23 cellular contexts compared by ENCODE assay signal in the genomic region with DNA sequence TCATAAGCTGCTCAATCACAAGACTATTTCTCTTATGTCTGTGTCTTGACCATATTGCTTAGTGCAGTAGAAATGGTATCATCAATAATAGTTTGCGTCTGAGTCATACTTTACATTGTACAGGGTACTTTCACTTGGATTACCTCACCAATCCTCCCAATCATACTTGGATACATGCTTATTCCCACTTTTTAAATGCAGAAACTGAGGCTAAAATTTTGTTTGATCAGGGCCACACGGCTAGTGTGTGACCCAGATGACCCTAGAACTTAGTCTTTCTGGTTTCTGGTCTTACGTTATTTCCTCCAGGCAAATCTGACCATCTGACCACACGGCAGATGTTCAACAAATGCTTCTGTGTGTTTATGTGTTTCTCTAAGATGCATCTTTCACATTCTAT. TPM values are rescaled to one million over a fixed set of nuclear protein-coding genes. Genes with fewer than 3 reads are reported as not detected.
A peak's percentile ranks its signal among the peaks of the same experiment; 100 is the strongest.
DNase-seq lines count a peak whose midpoint lies in the region; ATAC-seq, FAIRE-seq and TF ChIP-seq lines count a peak whose summit lies in the region.
"Had no signal": no experiment of that assay in that cellular context is flagged by ENCODE, and none has a peak within 500 bp of the region (broad histone marks: within the 10 kb centered on the region; RNA-seq: fewer than 3 reads in every experiment).

No MANE protein-coding gene starts in this region.

- TF ChIP-seq POLR2A in IMR-90 (IDR thresholded peaks at IDR 0.05; ENCODE audit: low read depth, low read length) (no peak), endothelial cell of umbilical vein (IDR thresholded peaks at IDR 0.05; ENCODE audit: low read depth, low read length) (no peak), upper lobe of left lung (IDR thresholded peaks at IDR 0.05) (no peak)

- no peak overlapping the region for H2BK20ac ChIP-seq in IMR-90 (ENCODE audit: low read depth, low read length)

- TF ChIP-seq EP300 in upper lobe of left lung (IDR thresholded peaks at IDR 0.05), result no peak

- no peak for TF ChIP-seq RAD21 in IMR-90 (IDR thresholded peaks at IDR 0.05; ENCODE audit: low read length)

- no peaks in the 10 kb centered on the region for H3K79me2 ChIP-seq in endothelial cell of umbilical vein (ENCODE audit: control insufficient read depth, insufficient read depth, low read length)

- POLR2A ChIA-PET in IMR-90 (lab: Charles Lee; ENCODE audit: unreplicated experiment), result no interaction called here
- POLR2A ChIA-PET in endothelial cell of umbilical vein (lab: Charles Lee), result no interaction called here
- POLR2A ChIA-PET in HEK293T (lab: Yijun Ruan, JAX), result no interaction called here

- no peak overlapping the region for H3K23ac ChIP-seq in IMR-90 (ENCODE audit: low read depth, low read length)

- H3K27ac Mint-ChIP-seq in Calu3 (ENCODE audit: unreplicated experiment), result peak overlapping the region; percentile 25
- H3K27ac Mint-ChIP-seq: GM23338 had no signal

- ATAC-seq in GM19324 (IDR thresholded peaks at IDR 0.05; ENCODE audit: low FRiP score, unreplicated experiment), result peak; percentile 73
- peak; percentile 44; the same call in 1 of the 2 replicates for ATAC-seq in IMR-90 (ENCODE audit: low read depth)
- no peak for ATAC-seq in upper lobe of left lung (ENCODE audit: low FRiP score in 2 of 2)
- ATAC-seq: GM23338, heart right ventricle had no signal

- no peak for FAIRE-seq in endothelial cell of umbilical vein (lab: Jason Lieb, UNC)
- FAIRE-seq: A204.1, GM12891 had no signal

- no peak overlapping the region for H3K4me3 Mint-ChIP-seq in Calu3 (ENCODE audit: low read depth, unreplicated experiment)
- H3K4me3 Mint-ChIP-seq: GM23338 had no signal

- H3K27ac ChIP-seq in IMR-90 (ENCODE audit: insufficient read depth, low read length) (no peak overlapping the region), endothelial cell of umbilical vein (ENCODE audit: insufficient read depth, low read depth, low read length) (no peak overlapping the region), colonic mucosa (no peak overlapping the region), upper lobe of left lung (no peak overlapping the region)
- H3K27ac ChIP-seq: BLaER1 treated with 17β-estradiol and CSF1 and Interleukin-3, amounts not matched to agents 10 nM and 100 nM; heart right ventricle; uterus had no signal

- intact Hi-C loops in Calu3 (cut with micrococcal nuclease; ENCODE audit: unreplicated experiment) (no loop called here), IMR-90 (cut with micrococcal nuclease) (no loop called here), endothelial cell of umbilical vein (cut with micrococcal nuclease) (no loop called here), colonic mucosa (cut with DNase I) (no loop called here)

- H3K4me2 ChIP-seq in IMR-90 (ENCODE audit: low read depth, low read length), result no peak overlapping the region
- no peak overlapping the region for H3K4me2 ChIP-seq in endothelial cell of umbilical vein (ENCODE audit: insufficient read depth, low read length)
- H3K4me2 ChIP-seq: BLaER1 treated with 17β-estradiol and CSF1 and Interleukin-3, amounts not matched to agents 10 nM and 100 nM; GM23338 had no signal

- DNase-seq in Calu3 (no peak), IMR-90 (peak; percentile 17), endothelial cell of umbilical vein (ENCODE audit: low read depth, low spot score) (no peak), DMS153 (lab: John Stamatoyannopoulos, UW) (no peak), HEK293T (ENCODE audit: extremely low spot score) (no peak), colonic mucosa (no peak), upper lobe of left lung (no peak)
- DNase-seq: activated CD4-positive, alpha-beta T cell treated with anti-CD3 and anti-CD28 coated beads, Interleukin-2, amount 50 U/mL, for 1 hour; activated gamma-delta T cell treated with Interleukin-2 at 50 U/mL for 16 hours; amniotic stem cell; central memory CD4-positive, alpha-beta T cell; esophagus squamous epithelium; GDM1; heart right ventricle; NCI-H187; NCI-H446 treated with DMSO at 0.1 percent for 48 hours; substantia nigra; uterus had no signal

- no peak overlapping the region for H3K4ac ChIP-seq in IMR-90 (ENCODE audit: low read depth, low read length)

- no peaks in the 10 kb centered on the region for H3K79me1 ChIP-seq in IMR-90 (ENCODE audit: low read depth in 1 of 2, low read length in 2 of 2)

- H2AFZ ChIP-seq in IMR-90 (replicated peaks; ENCODE audit: low read length, poor library complexity) (no peak overlapping the region), endothelial cell of umbilical vein (ENCODE audit: low read depth, low read length) (no peak overlapping the region)
- H2AFZ ChIP-seq: GM23338 had no signal

- H4K5ac ChIP-seq in IMR-90 (ENCODE audit: low read depth, low read length), result no peak overlapping the region

- H3K27me3 ChIP-seq in IMR-90 (ENCODE audit: control insufficient read depth, insufficient read depth, low read length) (peaks cover 3% of the 10 kb centered on the region; the same call in 1 of the 2 replicates), endothelial cell of umbilical vein (ENCODE audit: control insufficient read depth in 2 of 2, insufficient read depth in 2 of 2, low read length in 2 of 2) (no peaks in the 10 kb centered on the region), colonic mucosa (no peaks in the 10 kb centered on the region), upper lobe of left lung (no peaks in the 10 kb centered on the region)
- H3K27me3 ChIP-seq: BLaER1 treated with 17β-estradiol and CSF1 and Interleukin-3, amounts not matched to agents 10 nM and 100 nM; esophagus squamous epithelium; uterus had no signal

- no peak overlapping the region for H2AK5ac ChIP-seq in IMR-90 (ENCODE audit: low read depth, low read length)

- H2BK5ac ChIP-seq in IMR-90 (ENCODE audit: low read depth, low read length, poor library complexity, severe bottlenecking), result no peak overlapping the region

- CTCF ChIA-PET in Calu3 (lab: Charles Lee) (interaction anchor here (1.1 kb wide), 1 partner anchor 14 kb away, joined by 3 read pairs; no protein-coding TSS in a partner anchor), IMR-90 (lab: Yijun Ruan, JAX) (no interaction called here), endothelial cell of umbilical vein (lab: Charles Lee) (no interaction called here), HEK293T (lab: Yijun Ruan, JAX) (no interaction called here)

- H3K18ac ChIP-seq in IMR-90 (ENCODE audit: low read depth, low read length), result no peak overlapping the region

- H3K9ac ChIP-seq in IMR-90 (ENCODE audit: low read depth, low read length), result no peak overlapping the region
- H3K9ac ChIP-seq in endothelial cell of umbilical vein (replicated peaks; ENCODE audit: extremely low read depth, insufficient read depth, low read length), result no peak overlapping the region
- H3K9ac ChIP-seq in colonic mucosa (ENCODE audit: low read depth in 2 of 2, low read length in 2 of 2), result no peak overlapping the region
- H3K9ac ChIP-seq: BLaER1 treated with 17β-estradiol and CSF1 and Interleukin-3, amounts not matched to agents 10 nM and 100 nM had no signal

- H4K20me1 ChIP-seq in IMR-90 (ENCODE audit: insufficient read depth, low read length) (no peaks in the 10 kb centered on the region), endothelial cell of umbilical vein (replicated peaks; ENCODE audit: control insufficient read depth, extremely low read depth, insufficient read depth, low read length) (no peaks in the 10 kb centered on the region)
- H4K20me1 ChIP-seq: BLaER1 treated with 17β-estradiol and CSF1 and Interleukin-3, amounts not matched to agents 10 nM and 100 nM had no signal

- no peak overlapping the region for H4K91ac ChIP-seq in IMR-90 (ENCODE audit: insufficient read depth, low read depth, low read length)

- in situ Hi-C loops in IMR-90 (cut with MboI; ENCODE audit: low sequenced_read_pairs), result no loop called here

- no peak overlapping the region for H4K8ac ChIP-seq in IMR-90 (ENCODE audit: low read depth in 2 of 2, low read length in 2 of 2)

- H2AK9ac ChIP-seq in IMR-90 (replicated peaks; ENCODE audit: low read depth, low read length, poor library complexity), result no peak overlapping the region

- no peak overlapping the region for H2BK120ac ChIP-seq in IMR-90 (ENCODE audit: low read depth, low read length)

- H3K56ac ChIP-seq in IMR-90 (ENCODE audit: extremely low read depth, insufficient read depth, low read length), result no peak overlapping the region

- no peak for TF ChIP-seq CTCF in Calu3 (IDR thresholded peaks at IDR 0.05; ENCODE audit: unreplicated experiment)
- no peak for TF ChIP-seq CTCF in IMR-90 (conservative IDR thresholded peaks at IDR 0.05; ENCODE audit: low read depth, low read length)
- no peak for TF ChIP-seq CTCF in endothelial cell of umbilical vein (IDR thresholded peaks at IDR 0.05; ENCODE audit: extremely low read depth in 1 of 2, insufficient read depth in 1 of 2, low read depth in 1 of 2, low read length in 2 of 2)
- no peak for TF ChIP-seq CTCF in colonic mucosa (IDR thresholded peaks at IDR 0.05)
- no peak for TF ChIP-seq CTCF in upper lobe of left lung (IDR thresholded peaks at IDR 0.05)

- H3K36me3 ChIP-seq in IMR-90 (ENCODE audit: control insufficient read depth, insufficient read depth, low read length) (no peaks in the 10 kb centered on the region), endothelial cell of umbilical vein (ENCODE audit: control insufficient read depth in 2 of 2, extremely low read depth in 1 of 2, insufficient read depth in 2 of 2, low read length in 2 of 2) (no peaks in the 10 kb centered on the region), colonic mucosa (no peaks in the 10 kb centered on the region), upper lobe of left lung (no peaks in the 10 kb centered on the region)
- H3K36me3 ChIP-seq: BLaER1 treated with 17β-estradiol and CSF1 and Interleukin-3, amounts not matched to agents 10 nM and 100 nM; esophagus squamous epithelium; heart right ventricle; uterus had no signal

- BruUV-seq in Calu3 (replicated peaks; lab: Mats Ljungman, UMichigan) (no TSS peak), IMR-90 (replicated peaks; lab: Mats Ljungman, UMichigan) (no TSS peak), endothelial cell of umbilical vein (replicated peaks; lab: Mats Ljungman, UMichigan) (no TSS peak)

- no peaks in the 10 kb centered on the region for H3K36me3 Mint-ChIP-seq in Calu3 (ENCODE audit: insufficient read depth, unreplicated experiment)

- H3K27me3 Mint-ChIP-seq in Calu3 (ENCODE audit: unreplicated experiment), result no peaks in the 10 kb centered on the region

- H2BK15ac ChIP-seq in IMR-90 (ENCODE audit: low read depth, low read length), result no peak overlapping the region

- H3K4me1 ChIP-seq in IMR-90 (ENCODE audit: control insufficient read depth, insufficient read depth, low read length) (no peaks in the 10 kb centered on the region), endothelial cell of umbilical vein (ENCODE audit: control insufficient read depth, extremely low read depth, insufficient read depth, low read length) (peaks cover 5% of the 10 kb centered on the region), colonic mucosa (no peaks in the 10 kb centered on the region), upper lobe of left lung (no peaks in the 10 kb centered on the region)
- H3K4me1 ChIP-seq: heart right ventricle, uterus had no signal

- no CpG with 5 or more reads among the region's 4 CpGs for WGBS in IMR-90 (ENCODE audit: extremely low coverage in 2 of 2, insufficient read length in 1 of 2), 2 experiments
- 78% methylated on average over 4 of the region's 4 CpGs for WGBS in upper lobe of left lung, 2 donors

- no peaks in the 10 kb centered on the region for H3K9me3 ChIP-seq in IMR-90 (ENCODE audit: control insufficient read depth, insufficient read depth, low read length)
- no peaks in the 10 kb centered on the region for H3K9me3 ChIP-seq in endothelial cell of umbilical vein (replicated peaks; ENCODE audit: control insufficient read depth, insufficient read depth, low read length)
- no peaks in the 10 kb centered on the region for H3K9me3 ChIP-seq in colonic mucosa
- H3K9me3 ChIP-seq in upper lobe of left lung, result no peaks in the 10 kb centered on the region
- H3K9me3 ChIP-seq: esophagus squamous epithelium, heart right ventricle, uterus had no signal

- H3K9me3 Mint-ChIP-seq in Calu3 (ENCODE audit: low read depth, unreplicated experiment), result no peaks in the 10 kb centered on the region
- H3K9me3 Mint-ChIP-seq: GM23338 had no signal

- H3K4me3 ChIP-seq in IMR-90 (ENCODE audit: insufficient read depth, low read depth, low read length) (no peak overlapping the region), endothelial cell of umbilical vein (replicated peaks in 1 of 3; ENCODE audit: insufficient read depth in 1 of 3, low read depth in 1 of 3, low read length in 3 of 3) (no peak overlapping the region), colonic mucosa (no peak overlapping the region), upper lobe of left lung (no peak overlapping the region)
- H3K4me3 ChIP-seq: BLaER1 treated with 17β-estradiol and CSF1 and Interleukin-3, amounts not matched to agents 10 nM and 100 nM; esophagus squamous epithelium; GM23338; heart right ventricle; uterus had no signal

- H3K14ac ChIP-seq in IMR-90 (replicated peaks; ENCODE audit: low read depth, low read length), result no peak overlapping the region

- no peaks in the 10 kb centered on the region for H3K9me1 ChIP-seq in IMR-90 (ENCODE audit: insufficient read depth, low read length)
- H3K9me1 ChIP-seq in endothelial cell of umbilical vein (replicated peaks; ENCODE audit: control insufficient read depth, extremely low read depth, insufficient read depth, low read length), result no peaks in the 10 kb centered on the region

- dilution Hi-C loops in IMR-90 (cut with HindIII; ENCODE audit: low sequenced_read_pairs, unreplicated experiment) (no loop called here), endothelial cell of umbilical vein (cut with MboI; ENCODE audit: extremely low pct_ligation_motif_present, low sequenced_read_pairs) (no loop called here)

- H3K4me1 Mint-ChIP-seq in Calu3 (ENCODE audit: low read depth, unreplicated experiment), result peaks cover 48% of the 10 kb centered on the region
- H3K4me1 Mint-ChIP-seq: GM23338 had no signal

RNA-seq across cellular contexts. Expression of gene CCL20, which starts 23.8 kb away (rescaled TPM):
- total RNA-seq in Calu3 (2022), result 25.4 and 39.9 TPM in 2 replicates
- not detected in 2 replicates for total RNA-seq in IMR-90 (2012; rRNA removed)
- polyA plus RNA-seq in IMR-90 (2012; rRNA removed), result not detected in 2 replicates
- polyA plus RNA-seq in IMR-90 (2012; cell fraction: cytosol; rRNA removed), result not detected in 2 replicates
- not detected in 2 replicates for polyA plus RNA-seq in IMR-90 (2012; cell fraction: nucleus; rRNA removed; ENCODE audit: low replicate concordance)
- total RNA-seq in endothelial cell of umbilical vein, result 0.53 TPM in 1 of 2 replicates, not detected in the other
- polyA plus RNA-seq in endothelial cell of umbilical vein, result 0.16 and 0.32 TPM in 2 replicates
- 0.15 and 0.35 TPM in 2 replicates for polyA plus RNA-seq in endothelial cell of umbilical vein (2011; cell fraction: cytosol; rRNA removed)
- 0.40 TPM in 1 of 2 replicates, not detected in the other for polyA plus RNA-seq in endothelial cell of umbilical vein (2011; cell fraction: nucleus; rRNA removed)
- polyA plus RNA-seq in endothelial cell of umbilical vein (2012), result 0.51 and 0.55 TPM in 2 replicates
- polyA minus RNA-seq in endothelial cell of umbilical vein, result not detected in 2 replicates
- polyA minus RNA-seq in endothelial cell of umbilical vein (2011; cell fraction: cytosol; rRNA and poly(A)+ RNA removed), result 3.9 TPM
- not detected in 2 replicates for polyA minus RNA-seq in endothelial cell of umbilical vein (2011; cell fraction: nucleus; rRNA and poly(A)+ RNA removed)
- total RNA-seq in colonic mucosa, result 10 to 100 TPM; 11.5 to 43.5 TPM
- 1 to 10 TPM in 4 of 6 donors, under 1 TPM in 1, not detected in 1; 0.66 to 8.6 (median 3.8) TPM for total RNA-seq in upper lobe of left lung
- total RNA-seq: GM23338, heart right ventricle, uterus had no signal
- polyA plus RNA-seq: GM23338 had no signal

RNA-seq across cellular contexts. Expression of gene SCYGR8, which starts 44.1 kb away (rescaled TPM):
- total RNA-seq in Calu3 (2022), result not detected in 2 replicates
- total RNA-seq in IMR-90 (2012; rRNA removed), result not detected in 2 replicates
- polyA plus RNA-seq in IMR-90 (2012; rRNA removed), result not detected in 2 replicates
- polyA plus RNA-seq in IMR-90 (2012; cell fraction: cytosol; rRNA removed), result not detected in 2 replicates
- polyA plus RNA-seq in IMR-90 (2012; cell fraction: nucleus; rRNA removed; ENCODE audit: low replicate concordance), result not detected in 2 replicates
- not detected in 2 replicates for total RNA-seq in endothelial cell of umbilical vein
- polyA plus RNA-seq in endothelial cell of umbilical vein, result not detected in 2 replicates
- polyA plus RNA-seq in endothelial cell of umbilical vein (2011; cell fraction: cytosol; rRNA removed), result not detected in 2 replicates
- not detected in 2 replicates for polyA plus RNA-seq in endothelial cell of umbilical vein (2011; cell fraction: nucleus; rRNA removed)
- not detected in 2 replicates for polyA plus RNA-seq in endothelial cell of umbilical vein (2012)
- not detected in 2 replicates for polyA minus RNA-seq in endothelial cell of umbilical vein
- not detected for polyA minus RNA-seq in endothelial cell of umbilical vein (2011; cell fraction: cytosol; rRNA and poly(A)+ RNA removed)
- polyA minus RNA-seq in endothelial cell of umbilical vein (2011; cell fraction: nucleus; rRNA and poly(A)+ RNA removed), result not detected in 2 replicates
- total RNA-seq in colonic mucosa, result not detected
- total RNA-seq in upper lobe of left lung, result not detected
- total RNA-seq: esophagus squamous epithelium, GM23338, heart right ventricle, uterus had no signal
- polyA plus RNA-seq: GM23338, heart right ventricle had no signal

Comparison
In these comparisons a context has a peak if more than half of its experiments do, and no peak if none do; other contexts are left out.
1. ATAC-seq: peak in GM19324 (single experiment) and IMR-90 (single experiment); none in upper lobe of left lung (0 of 2).